In the genomic region with DNA sequence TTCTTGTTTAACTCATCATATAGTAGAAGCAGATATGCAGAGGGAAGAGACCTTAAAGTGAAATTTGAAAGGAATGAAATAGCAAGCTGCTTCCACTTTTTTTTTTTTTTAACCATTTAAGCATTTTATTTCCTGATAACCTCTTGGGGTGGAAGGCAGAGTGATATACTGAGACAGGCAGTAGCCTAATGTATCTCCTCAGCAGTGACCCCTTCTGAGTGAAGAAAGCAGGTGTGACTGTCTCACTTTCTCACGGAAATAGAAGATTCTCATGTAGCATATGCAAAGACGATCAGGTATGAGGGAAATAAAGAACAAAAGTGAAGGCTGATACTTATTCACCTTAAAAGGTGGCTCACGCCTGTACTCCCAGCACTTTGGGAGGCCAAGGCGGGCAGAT, we compare ENCODE assay signal across 2 cellular contexts.
A peak's percentile ranks its signal among the peaks of the same experiment; 100 is the strongest.
TF ChIP-seq lines count a peak whose summit lies in the region.

No MANE protein-coding gene starts in this region.

TF ChIP-seq in GM23338, 12 proteins besides CTCF, POLR2A, EP300 and RAD21:
- TF ChIP-seq EZH2phosphoT487 (IDR thresholded peaks at IDR 0.05; ENCODE audit: unreplicated experiment) (no peak), EZH2 (IDR thresholded peaks at IDR 0.05; ENCODE audit: low read depth, unreplicated experiment) (no peak), POLR2AphosphoS5 (IDR thresholded peaks at IDR 0.05; ENCODE audit: low read depth) (no peak), ZNF114 (CRISPR knock-in tag; IDR thresholded peaks at IDR 0.05) (no peak), STAT1 (IDR thresholded peaks at IDR 0.05; ENCODE audit: unreplicated experiment) (no peak), ZNF331 (CRISPR knock-in tag; IDR thresholded peaks at IDR 0.05; ENCODE audit: low read depth) (no peak), JUNB (IDR thresholded peaks at IDR 0.05; ENCODE audit: unreplicated experiment) (no peak), CREB1 (CRISPR knock-in tag; IDR thresholded peaks at IDR 0.05; ENCODE audit: low read depth) (no peak), NANOG (IDR thresholded peaks at IDR 0.05; ENCODE audit: borderline replicate concordance) (no peak)
- TF ChIP-seq, protein P1, sequence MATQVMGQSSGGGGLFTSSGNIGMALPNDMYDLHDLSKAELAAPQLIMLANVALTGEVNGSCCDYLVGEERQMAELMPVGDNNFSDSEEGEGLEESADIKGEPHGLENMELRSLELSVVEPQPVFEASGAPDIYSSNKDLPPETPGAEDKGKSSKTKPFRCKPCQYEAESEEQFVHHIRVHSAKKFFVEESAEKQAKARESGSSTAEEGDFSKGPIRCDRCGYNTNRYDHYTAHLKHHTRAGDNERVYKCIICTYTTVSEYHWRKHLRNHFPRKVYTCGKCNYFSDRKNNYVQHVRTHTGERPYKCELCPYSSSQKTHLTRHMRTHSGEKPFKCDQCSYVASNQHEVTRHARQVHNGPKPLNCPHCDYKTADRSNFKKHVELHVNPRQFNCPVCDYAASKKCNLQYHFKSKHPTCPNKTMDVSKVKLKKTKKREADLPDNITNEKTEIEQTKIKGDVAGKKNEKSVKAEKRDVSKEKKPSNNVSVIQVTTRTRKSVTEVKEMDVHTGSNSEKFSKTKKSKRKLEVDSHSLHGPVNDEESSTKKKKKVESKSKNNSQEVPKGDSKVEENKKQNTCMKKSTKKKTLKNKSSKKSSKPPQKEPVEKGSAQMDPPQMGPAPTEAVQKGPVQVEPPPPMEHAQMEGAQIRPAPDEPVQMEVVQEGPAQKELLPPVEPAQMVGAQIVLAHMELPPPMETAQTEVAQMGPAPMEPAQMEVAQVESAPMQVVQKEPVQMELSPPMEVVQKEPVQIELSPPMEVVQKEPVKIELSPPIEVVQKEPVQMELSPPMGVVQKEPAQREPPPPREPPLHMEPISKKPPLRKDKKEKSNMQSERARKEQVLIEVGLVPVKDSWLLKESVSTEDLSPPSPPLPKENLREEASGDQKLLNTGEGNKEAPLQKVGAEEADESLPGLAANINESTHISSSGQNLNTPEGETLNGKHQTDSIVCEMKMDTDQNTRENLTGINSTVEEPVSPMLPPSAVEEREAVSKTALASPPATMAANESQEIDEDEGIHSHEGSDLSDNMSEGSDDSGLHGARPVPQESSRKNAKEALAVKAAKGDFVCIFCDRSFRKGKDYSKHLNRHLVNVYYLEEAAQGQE (IDR thresholded peaks at IDR 0.05; ENCODE audit: unreplicated experiment) = no peak
- TF ChIP-seq, protein P2, sequence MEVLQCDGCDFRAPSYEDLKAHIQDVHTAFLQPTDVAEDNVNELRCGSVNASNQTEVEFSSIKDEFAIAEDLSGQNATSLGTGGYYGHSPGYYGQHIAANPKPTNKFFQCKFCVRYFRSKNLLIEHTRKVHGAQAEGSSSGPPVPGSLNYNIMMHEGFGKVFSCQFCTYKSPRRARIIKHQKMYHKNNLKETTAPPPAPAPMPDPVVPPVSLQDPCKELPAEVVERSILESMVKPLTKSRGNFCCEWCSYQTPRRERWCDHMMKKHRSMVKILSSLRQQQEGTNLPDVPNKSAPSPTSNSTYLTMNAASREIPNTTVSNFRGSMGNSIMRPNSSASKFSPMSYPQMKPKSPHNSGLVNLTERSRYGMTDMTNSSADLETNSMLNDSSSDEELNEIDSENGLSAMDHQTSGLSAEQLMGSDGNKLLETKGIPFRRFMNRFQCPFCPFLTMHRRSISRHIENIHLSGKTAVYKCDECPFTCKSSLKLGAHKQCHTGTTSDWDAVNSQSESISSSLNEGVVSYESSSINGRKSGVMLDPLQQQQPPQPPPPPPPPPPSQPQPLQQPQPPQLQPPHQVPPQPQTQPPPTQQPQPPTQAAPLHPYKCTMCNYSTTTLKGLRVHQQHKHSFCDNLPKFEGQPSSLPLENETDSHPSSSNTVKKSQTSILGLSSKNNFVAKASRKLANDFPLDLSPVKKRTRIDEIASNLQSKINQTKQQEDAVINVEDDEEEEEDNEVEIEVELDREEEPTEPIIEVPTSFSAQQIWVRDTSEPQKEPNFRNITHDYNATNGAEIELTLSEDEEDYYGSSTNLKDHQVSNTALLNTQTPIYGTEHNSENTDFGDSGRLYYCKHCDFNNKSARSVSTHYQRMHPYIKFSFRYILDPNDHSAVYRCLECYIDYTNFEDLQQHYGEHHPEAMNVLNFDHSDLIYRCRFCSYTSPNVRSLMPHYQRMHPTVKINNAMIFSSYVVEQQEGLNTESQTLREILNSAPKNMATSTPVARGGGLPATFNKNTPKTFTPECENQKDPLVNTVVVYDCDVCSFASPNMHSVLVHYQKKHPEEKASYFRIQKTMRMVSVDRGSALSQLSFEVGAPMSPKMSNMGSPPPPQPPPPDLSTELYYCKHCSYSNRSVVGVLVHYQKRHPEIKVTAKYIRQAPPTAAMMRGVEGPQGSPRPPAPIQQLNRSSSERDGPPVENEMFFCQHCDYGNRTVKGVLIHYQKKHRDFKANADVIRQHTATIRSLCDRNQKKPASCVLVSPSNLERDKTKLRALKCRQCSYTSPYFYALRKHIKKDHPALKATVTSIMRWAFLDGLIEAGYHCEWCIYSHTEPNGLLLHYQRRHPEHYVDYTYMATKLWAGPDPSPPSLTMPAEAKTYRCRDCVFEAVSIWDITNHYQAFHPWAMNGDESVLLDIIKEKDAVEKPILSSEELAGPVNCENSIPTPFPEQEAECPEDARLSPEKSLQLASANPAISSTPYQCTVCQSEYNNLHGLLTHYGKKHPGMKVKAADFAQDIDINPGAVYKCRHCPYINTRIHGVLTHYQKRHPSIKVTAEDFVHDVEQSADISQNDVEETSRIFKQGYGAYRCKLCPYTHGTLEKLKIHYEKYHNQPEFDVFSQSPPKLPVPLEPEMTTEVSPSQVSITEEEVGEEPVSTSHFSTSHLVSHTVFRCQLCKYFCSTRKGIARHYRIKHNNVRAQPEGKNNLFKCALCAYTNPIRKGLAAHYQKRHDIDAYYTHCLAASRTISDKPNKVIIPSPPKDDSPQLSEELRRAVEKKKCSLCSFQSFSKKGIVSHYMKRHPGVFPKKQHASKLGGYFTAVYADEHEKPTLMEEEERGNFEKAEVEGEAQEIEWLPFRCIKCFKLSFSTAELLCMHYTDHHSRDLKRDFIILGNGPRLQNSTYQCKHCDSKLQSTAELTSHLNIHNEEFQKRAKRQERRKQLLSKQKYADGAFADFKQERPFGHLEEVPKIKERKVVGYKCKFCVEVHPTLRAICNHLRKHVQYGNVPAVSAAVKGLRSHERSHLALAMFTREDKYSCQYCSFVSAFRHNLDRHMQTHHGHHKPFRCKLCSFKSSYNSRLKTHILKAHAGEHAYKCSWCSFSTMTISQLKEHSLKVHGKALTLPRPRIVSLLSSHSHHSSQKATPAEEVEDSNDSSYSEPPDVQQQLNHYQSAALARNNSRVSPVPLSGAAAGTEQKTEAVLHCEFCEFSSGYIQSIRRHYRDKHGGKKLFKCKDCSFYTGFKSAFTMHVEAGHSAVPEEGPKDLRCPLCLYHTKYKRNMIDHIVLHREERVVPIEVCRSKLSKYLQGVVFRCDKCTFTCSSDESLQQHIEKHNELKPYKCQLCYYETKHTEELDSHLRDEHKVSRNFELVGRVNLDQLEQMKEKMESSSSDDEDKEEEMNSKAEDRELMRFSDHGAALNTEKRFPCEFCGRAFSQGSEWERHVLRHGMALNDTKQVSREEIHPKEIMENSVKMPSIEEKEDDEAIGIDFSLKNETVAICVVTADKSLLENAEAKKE (CRISPR knock-in tag; IDR thresholded peaks at IDR 0.05) = no peak

TF ChIP-seq in K562, 482 proteins besides CTCF, POLR2A, EP300 and RAD21:
- TF ChIP-seq MEIS2 (IDR thresholded peaks at IDR 0.05; ENCODE audit: partially characterized antibody) = peak; percentile 15
- TF ChIP-seq, protein P3, sequence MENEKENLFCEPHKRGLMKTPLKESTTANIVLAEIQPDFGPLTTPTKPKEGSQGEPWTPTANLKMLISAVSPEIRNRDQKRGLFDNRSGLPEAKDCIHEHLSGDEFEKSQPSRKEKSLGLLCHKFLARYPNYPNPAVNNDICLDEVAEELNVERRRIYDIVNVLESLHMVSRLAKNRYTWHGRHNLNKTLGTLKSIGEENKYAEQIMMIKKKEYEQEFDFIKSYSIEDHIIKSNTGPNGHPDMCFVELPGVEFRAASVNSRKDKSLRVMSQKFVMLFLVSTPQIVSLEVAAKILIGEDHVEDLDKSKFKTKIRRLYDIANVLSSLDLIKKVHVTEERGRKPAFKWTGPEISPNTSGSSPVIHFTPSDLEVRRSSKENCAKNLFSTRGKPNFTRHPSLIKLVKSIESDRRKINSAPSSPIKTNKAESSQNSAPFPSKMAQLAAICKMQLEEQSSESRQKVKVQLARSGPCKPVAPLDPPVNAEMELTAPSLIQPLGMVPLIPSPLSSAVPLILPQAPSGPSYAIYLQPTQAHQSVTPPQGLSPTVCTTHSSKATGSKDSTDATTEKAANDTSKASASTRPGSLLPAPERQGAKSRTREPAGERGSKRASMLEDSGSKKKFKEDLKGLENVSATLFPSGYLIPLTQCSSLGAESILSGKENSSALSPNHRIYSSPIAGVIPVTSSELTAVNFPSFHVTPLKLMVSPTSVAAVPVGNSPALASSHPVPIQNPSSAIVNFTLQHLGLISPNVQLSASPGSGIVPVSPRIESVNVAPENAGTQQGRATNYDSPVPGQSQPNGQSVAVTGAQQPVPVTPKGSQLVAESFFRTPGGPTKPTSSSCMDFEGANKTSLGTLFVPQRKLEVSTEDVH (IDR thresholded peaks at IDR 0.05; ENCODE audit: low read depth, partially characterized antibody) = no peak
- TF ChIP-seq, protein P4, sequence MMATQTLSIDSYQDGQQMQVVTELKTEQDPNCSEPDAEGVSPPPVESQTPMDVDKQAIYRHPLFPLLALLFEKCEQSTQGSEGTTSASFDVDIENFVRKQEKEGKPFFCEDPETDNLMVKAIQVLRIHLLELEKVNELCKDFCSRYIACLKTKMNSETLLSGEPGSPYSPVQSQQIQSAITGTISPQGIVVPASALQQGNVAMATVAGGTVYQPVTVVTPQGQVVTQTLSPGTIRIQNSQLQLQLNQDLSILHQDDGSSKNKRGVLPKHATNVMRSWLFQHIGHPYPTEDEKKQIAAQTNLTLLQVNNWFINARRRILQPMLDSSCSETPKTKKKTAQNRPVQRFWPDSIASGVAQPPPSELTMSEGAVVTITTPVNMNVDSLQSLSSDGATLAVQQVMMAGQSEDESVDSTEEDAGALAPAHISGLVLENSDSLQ (IDR thresholded peaks at IDR 0.05) = 0 out of 2 replicates have a peak, but pooled peaks have one; percentile 9
- TF ChIP-seq MLLT1 (IDR thresholded peaks at IDR 0.05) = no peak
TF ChIP-seq in K562: peak in this region for 2.
